ENCODE assay signal across 8 cellular contexts in the genomic region with DNA sequence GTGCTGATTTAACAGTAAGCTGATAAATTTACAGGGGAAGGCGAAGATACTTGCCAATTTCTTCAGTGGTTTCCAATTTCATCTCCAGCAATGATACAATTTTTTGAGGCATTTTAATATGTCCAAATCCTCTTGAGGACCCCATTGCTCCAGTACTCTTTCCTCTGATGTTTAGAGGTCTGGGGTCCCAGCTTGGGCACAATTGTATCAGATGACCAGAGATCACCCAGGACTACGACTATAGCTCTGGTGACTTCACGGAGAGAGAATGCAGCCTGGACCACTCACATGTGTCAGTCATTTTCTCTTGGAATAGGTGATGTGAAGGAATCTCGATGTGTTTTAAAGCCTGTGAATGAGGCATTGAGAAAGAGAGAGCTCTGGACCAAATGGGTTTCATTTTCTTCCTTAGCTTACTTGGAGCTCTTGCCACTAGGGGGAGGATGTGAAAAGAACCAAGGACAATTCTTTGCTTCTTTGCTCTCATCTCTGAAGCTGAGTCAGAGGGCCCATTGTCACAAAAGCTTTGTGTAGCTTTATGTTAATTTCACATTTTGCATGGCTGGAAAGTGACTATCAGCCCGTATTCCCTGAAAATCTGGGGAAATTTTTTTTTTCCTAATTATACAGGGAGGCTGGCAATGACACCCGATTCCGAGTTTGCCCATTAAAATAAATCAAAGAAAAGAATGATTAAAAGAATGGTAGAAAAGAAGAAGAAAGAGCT. TPM values are rescaled to one million over a fixed set of nuclear protein-coding genes. Genes with fewer than 3 reads are reported as not detected.
A peak's percentile ranks its signal among the peaks of the same experiment; 100 is the strongest.
DNase-seq lines count a peak whose midpoint lies in the region; TF ChIP-seq lines count a peak whose summit lies in the region.

No MANE protein-coding gene starts in this region.

- peak; percentile 11 to 23 for DNase-seq in stimulated activated CD4-positive, alpha-beta T cell treated with anti-CD3 and anti-CD28 coated beads, Interleukin-15, amount 100 ng/mL, for 48 hours (ENCODE audit: low read depth in 2 of 2)
- DNase-seq in stimulated activated CD4-positive, alpha-beta T cell treated with anti-CD3 and anti-CD28 coated beads, Interleukin-12 subunit alpha, Interleukin-12 subunit beta, amount 100 ng/mL, for 4 hours: no peak
- DNase-seq in H9: peak; percentile 43
- peak; percentile 72 for DNase-seq in MM.1S
- peak; percentile 49 to 67 for DNase-seq in SW 1271 (lab: John Stamatoyannopoulos, UW)
- peak; percentile 76 for DNase-seq in dedifferentiated amniotic fluid mesenchymal stem cell (ENCODE audit: extremely low spot score)
- DNase-seq in lung microvascular endothelial cell (ENCODE audit: low read depth in 2 of 2): peak; percentile 60 to 66
- DNase-seq in testis: peak; percentile 49

- H3K27ac ChIP-seq in H9 (ENCODE audit: insufficient read length, low read depth, low read length) (no peak overlapping the region), MM.1S (ENCODE audit: low read length) (no peak overlapping the region), testis (no peak overlapping the region)

- TF ChIP-seq CTCF in H9 (conservative IDR thresholded peaks at IDR 0.05) (peak; percentile 78), MM.1S (IDR thresholded peaks at IDR 0.05; ENCODE audit: low read length) (peak; percentile 78), testis (IDR thresholded peaks at IDR 0.05) (peak; percentile 60 to 72 (median 60))

- H4K20me1 ChIP-seq in H9 (ENCODE audit: control insufficient read depth, insufficient read depth, insufficient read length) (no peaks in the 10 kb centered on the region), MM.1S (ENCODE audit: insufficient read depth, low read length) (no peaks in the 10 kb centered on the region)

- H3K4me1 Mint-ChIP-seq in H9: peaks cover 16% of the 10 kb centered on the region in 2 experiments

- no peak overlapping the region for H2BK15ac ChIP-seq in H9 (ENCODE audit: low read depth, low read length)

- H2BK5ac ChIP-seq in H9 (ENCODE audit: insufficient read length, low read length): no peak overlapping the region

- no peaks in the 10 kb centered on the region for H3K9me2 ChIP-seq in MM.1S (replicated peaks; ENCODE audit: insufficient read depth, low read length)

- H3K9ac ChIP-seq in H9 (ENCODE audit: extremely low read depth, insufficient read length, low read length) (no peak overlapping the region), MM.1S (ENCODE audit: low read length) (no peak overlapping the region)

- H3K56ac ChIP-seq in H9 (ENCODE audit: insufficient read length, low read depth, low read length): no peak overlapping the region

- no peak overlapping the region for H3K18ac ChIP-seq in H9 (ENCODE audit: insufficient read length, low read depth, low read length)

- H3K9me3 Mint-ChIP-seq in H9: no peaks in the 10 kb centered on the region

- H3K23ac ChIP-seq in H9 (ENCODE audit: insufficient read length, low read depth, low read length): no peak overlapping the region

- no peak overlapping the region for H3K27ac Mint-ChIP-seq in H9

- H2BK20ac ChIP-seq in H9 (ENCODE audit: low read depth, low read length, poor library complexity, severe bottlenecking): no peak overlapping the region

- no peak overlapping the region for H4K91ac ChIP-seq in H9 (ENCODE audit: insufficient read length, low read depth, low read length)

- intact Hi-C loops in testis (cut with DNase I; ENCODE audit: low total_unique reads): loop anchor here (10.0 kb wide), 1 partner anchor 532 kb away; no protein-coding TSS in a partner anchor

- H2AFZ ChIP-seq in H9 (ENCODE audit: low read length) (peak overlapping the region; percentile 97), MM.1S (ENCODE audit: low read length) (0 out of 2 replicates have a peak overlapping the region, but pooled peaks have one; percentile 36)

- H3T11ph ChIP-seq in H9 (ENCODE audit: low read length): no peak overlapping the region

- 0 out of 2 replicates have a peak overlapping the region, but pooled peaks have one; percentile 11 for H3K4me3 ChIP-seq in MM.1S (ENCODE audit: low read length)
- no peak overlapping the region for H3K4me3 ChIP-seq in testis

- H3K36me3 ChIP-seq in MM.1S (replicated peaks; ENCODE audit: insufficient read depth, low read length) (no peaks in the 10 kb centered on the region), testis (ENCODE audit: low read depth, missing control alignments) (no peaks in the 10 kb centered on the region)

- H3K4me1 ChIP-seq in H9 (ENCODE audit: insufficient read depth, low read length) (0 out of 2 replicates have a peak, but pooled peaks cover 2% of the 10 kb centered on the region), MM.1S (ENCODE audit: low read length) (peaks cover 9% of the 10 kb centered on the region; the same call in 1 of the 2 replicates), testis (no peaks in the 10 kb centered on the region)

- H3K4ac ChIP-seq in H9 (ENCODE audit: low read depth, low read length): no peak overlapping the region

- H4K8ac ChIP-seq in H9 (replicated peaks; ENCODE audit: insufficient read length, low read depth, low read length): no peak overlapping the region

- no peaks in the 10 kb centered on the region for H3K79me1 ChIP-seq in H9 (ENCODE audit: insufficient read depth, low read depth, low read length, poor library complexity, severe bottlenecking)

- no peak overlapping the region for H2BK120ac ChIP-seq in H9 (ENCODE audit: low read depth, low read length, poor library complexity, severe bottlenecking)

- H3K4me2 ChIP-seq in H9 (ENCODE audit: insufficient read depth, insufficient read length, low read length) (peak overlapping the region; percentile 24), MM.1S (ENCODE audit: low read depth, low read length) (peak overlapping the region; percentile 75)

- no peak for TF ChIP-seq POLR2A in testis (IDR thresholded peaks at IDR 0.05)

- H3K27me3 Mint-ChIP-seq in H9 (ENCODE audit: low read depth): no peaks in the 10 kb centered on the region; the same call in 1 of the 2 replicates

- peak overlapping the region in 1 of 2 experiments; percentile 29; a peak in 1 of 5 replicates for H3K4me3 Mint-ChIP-seq in H9

- WGBS in H9 (ENCODE audit: extremely low coverage, insufficient read length, low lambda C conversion rate): no CpG with 5 or more reads among the region's 7 CpGs
- WGBS in testis, 2 donors: 51 to 53% methylated on average over 7 of the region's 7 CpGs

- H3K14ac ChIP-seq in H9 (ENCODE audit: insufficient read depth, low read length): no peak overlapping the region

- H3K23me2 ChIP-seq in H9 (ENCODE audit: insufficient read length, low read depth, low read length, poor library complexity, severe bottlenecking): no peaks in the 10 kb centered on the region

- H2BK12ac ChIP-seq in H9 (ENCODE audit: insufficient read length, low read depth, low read length): no peak overlapping the region

- H3K27me3 ChIP-seq in H9 (ENCODE audit: insufficient read depth, low read length) (no peaks in the 10 kb centered on the region), MM.1S (replicated peaks; ENCODE audit: insufficient read depth, low read length) (no peaks in the 10 kb centered on the region), testis (no peaks in the 10 kb centered on the region)

- H3K9me3 ChIP-seq in H9 (ENCODE audit: control insufficient read depth, low read depth, low read length) (no peaks in the 10 kb centered on the region), MM.1S (replicated peaks; ENCODE audit: insufficient read depth, low read length) (no peaks in the 10 kb centered on the region), testis (no peaks in the 10 kb centered on the region)

- no peaks in the 10 kb centered on the region; the same call in 1 of the 2 replicates for H3F3A ChIP-seq in MM.1S (ENCODE audit: insufficient read depth, low read length)

- H3K36me3 Mint-ChIP-seq in H9 (ENCODE audit: insufficient read depth in 1 of 3, low read depth in 3 of 3): no peaks in the 10 kb centered on the region; a peak in 1 of 7 replicates

- H3K79me2 ChIP-seq in H9 (ENCODE audit: insufficient read depth, low read length) (no peaks in the 10 kb centered on the region), MM.1S (ENCODE audit: low read length) (no peaks in the 10 kb centered on the region)

- H2AK5ac ChIP-seq in H9 (ENCODE audit: insufficient read length, low read length): no peak overlapping the region

- H4K5ac ChIP-seq in H9 (ENCODE audit: insufficient read length, low read depth, low read length): no peak overlapping the region

RNA-seq across cellular contexts. Expression of a gene that starts 6.7 kb away (rescaled TPM):
- total RNA-seq in H9 (2021) (35.9 and 43.3 TPM in 2 replicates), lung microvascular endothelial cell (51.9 and 58.5 TPM in 2 replicates), testis (10 to 100 TPM; 67.4 to 78.3 TPM)
- polyA plus RNA-seq in testis (ENCODE audit: insufficient read depth, low read depth, low replicate concordance): 162 TPM
